ENCODE assay signal across 8 cellular contexts in the genomic region with DNA sequence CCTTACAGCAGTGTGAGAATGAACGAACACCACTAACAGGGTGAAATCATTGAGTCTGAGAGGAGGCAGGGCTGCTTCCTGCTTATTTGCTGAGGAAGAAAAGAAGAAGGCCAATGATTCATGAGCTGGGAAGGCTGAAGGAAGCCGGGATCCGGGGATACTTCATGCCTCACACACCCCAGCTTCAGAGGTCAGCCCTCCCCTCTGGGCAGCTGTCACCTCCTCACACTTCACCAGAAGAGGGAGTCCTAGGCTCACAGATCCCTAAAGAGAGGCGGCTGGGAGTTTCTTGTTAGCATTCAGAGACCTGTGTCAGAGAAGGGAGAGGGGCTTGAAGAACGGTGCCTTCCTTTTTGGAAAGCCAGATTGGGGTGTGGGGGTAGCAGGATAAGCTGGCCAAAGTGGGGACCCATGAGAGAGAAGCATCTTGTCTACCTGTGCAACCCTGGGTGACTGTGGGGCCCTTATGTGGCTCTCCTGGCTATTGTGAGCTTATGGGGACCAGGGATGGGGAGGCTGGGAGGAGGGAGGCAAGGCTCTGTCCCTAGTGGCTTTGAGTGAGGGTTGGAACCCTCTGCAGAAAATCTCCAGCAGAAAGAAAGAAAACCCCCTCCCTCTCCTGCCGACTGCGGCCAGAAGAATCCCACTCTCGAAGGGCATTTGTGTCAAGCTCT.
DNase-seq lines count a peak whose midpoint lies in the region; ATAC-seq and TF ChIP-seq lines count a peak whose summit lies in the region.

No MANE protein-coding gene starts in this region.

- H3K9me3 ChIP-seq in hepatocyte (ENCODE audit: low read depth) = no peaks in the 10 kb centered on the region
- H3K9me3 ChIP-seq in gastrocnemius medialis = no peaks in the 10 kb centered on the region

- H3K36me3 ChIP-seq in hepatocyte (replicated peaks; ENCODE audit: insufficient read depth, low read depth) = no peaks in the 10 kb centered on the region
- no peaks in the 10 kb centered on the region for H3K36me3 ChIP-seq in gastrocnemius medialis

- DNase-seq in ACHN = peak; percentile 87
- no peak for DNase-seq in LNCaP clone FGC (ENCODE audit: low read depth)
- peak; percentile 91 for DNase-seq in RWPE1 (ENCODE audit: low spot score)
- peak in 32 of 56 donors; percentile 2 to 46 (median 12) for DNase-seq in amygdala (lab: John Stamatoyannopoulos, UW)
- peak; percentile 86 for DNase-seq in hepatocyte (ENCODE audit: low spot score)
- peak in 1 of 2 donors; percentile 26 for DNase-seq in gastrocnemius medialis

- in situ Hi-C loops in ACHN (cut with HindIII; ENCODE audit: low pct_ligation_motif_present, low pct_unique_long_range_greater_than_20kb, low sequenced_read_pairs) = no loop called here
- in situ Hi-C loops in gastrocnemius medialis (cut with MboI; ENCODE audit: low sequenced_read_pairs in 4 of 4) = loop anchor here in 2 of 4 donors (5.0 to 10.0 kb wide), 2 partner anchors 933 to 936 kb away; no protein-coding TSS in a partner anchor

- H2AFZ ChIP-seq in hepatocyte = no peak overlapping the region

- H3K4me3 ChIP-seq in LNCaP clone FGC (ENCODE audit: low read depth, low read length) (no peak overlapping the region), hepatocyte (no peak overlapping the region), gastrocnemius medialis (no peak overlapping the region)

- H3K4me1 ChIP-seq in hepatocyte (ENCODE audit: insufficient read depth) (peaks cover 6% of the 10 kb centered on the region), gastrocnemius medialis (no peaks in the 10 kb centered on the region)

- no peaks in the 10 kb centered on the region for H4K20me1 ChIP-seq in hepatocyte (ENCODE audit: insufficient read depth, poor library complexity, severe bottlenecking)

- WGBS in hepatocyte (ENCODE audit: low lambda C conversion rate, missing lambda C conversion rate) = 51% methylated on average over 8 of the region's 8 CpGs

- TF ChIP-seq CTCF in GM12874 (IDR thresholded peaks at IDR 0.05; ENCODE audit: insufficient read depth, low read depth, low read length) = peak; percentile 71
- TF ChIP-seq CTCF in LNCaP clone FGC (IDR thresholded peaks at IDR 0.05; ENCODE audit: control insufficient read depth, extremely low read depth, insufficient read depth) = peak; percentile 88
- TF ChIP-seq CTCF in RWPE1 (conservative IDR thresholded peaks at IDR 0.05; ENCODE audit: low read depth) = peak; percentile 58
- peak; percentile 82 for TF ChIP-seq CTCF in hepatocyte (IDR thresholded peaks at IDR 0.05; ENCODE audit: poor library complexity)
- TF ChIP-seq CTCF in gastrocnemius medialis (IDR thresholded peaks at IDR 0.05 in 4 of 5, conservative IDR thresholded peaks at IDR 0.05 in 1 of 5) = peak; percentile 34 to 51 (median 47)

- POLR2A ChIA-PET in RWPE1 (lab: Yijun Ruan, JAX; ENCODE audit: low non-redundant PET) = no interaction called here

- ATAC-seq in gastrocnemius medialis (peak; percentile 64 to 66), HG03196 (IDR thresholded peaks at IDR 0.05; ENCODE audit: unreplicated experiment) (no peak)

- CTCF ChIA-PET in RWPE1 (lab: Yijun Ruan, JAX) = interaction anchor here (0.5 to 2.0 kb wide), 9 partner anchors 9 to 1072 kb away, joined by 3 to 12 read pairs (median 4); no protein-coding TSS in a partner anchor

- H3K27ac ChIP-seq in RWPE1 (no peak overlapping the region), hepatocyte (no peak overlapping the region), gastrocnemius medialis (no peak overlapping the region)

- no peaks in the 10 kb centered on the region for H3K79me2 ChIP-seq in hepatocyte

- intact Hi-C loops in gastrocnemius medialis (cut with DNase I; ENCODE audit: low total_unique reads) = loop anchor here (1.0 kb wide), 1 partner anchor 934 kb away; no protein-coding TSS in a partner anchor

- TF ChIP-seq POLR2A in gastrocnemius medialis (IDR thresholded peaks at IDR 0.05) = no peak

- H3K9me2 ChIP-seq in hepatocyte (replicated peaks; ENCODE audit: insufficient read depth) = no peaks in the 10 kb centered on the region

- no peak overlapping the region for H3K4me2 ChIP-seq in hepatocyte

- H3K27me3 ChIP-seq in hepatocyte (no peaks in the 10 kb centered on the region), gastrocnemius medialis (no peaks in the 10 kb centered on the region)
